26 cellular contexts compared by ENCODE assay signal in genomic region chr9:127034691-127035090, GRCh38.
DNase-seq lines count a peak whose midpoint lies in the region; ATAC-seq and TF ChIP-seq lines count a peak whose summit lies in the region.
"Had no signal": no experiment of that assay in that cellular context is flagged by ENCODE, and none has a peak within 500 bp of the region (broad histone marks: within the 10 kb centered on the region; RNA-seq: fewer than 3 reads in every experiment).

No MANE protein-coding gene starts in this region.

- no peak for ATAC-seq in activated naive CD8-positive, alpha-beta T cell treated with anti-CD3 and anti-CD28 coated beads, Interleukin-2, amount 10 ng/mL, durations not matched to agents 7 days and 5 days (ENCODE audit: low read depth)
- no peak for ATAC-seq in activated T-helper 17 cell treated with anti-CD3 and anti-CD28 coated beads, Interleukin-2, amount 50 U/mL, for 72 hours (replicated peaks)
- no peak for ATAC-seq in HG02642 (IDR thresholded peaks at IDR 0.05; ENCODE audit: poor library complexity, unreplicated experiment)
- ATAC-seq: stimulated activated effector memory CD8-positive, alpha-beta T cell treated with anti-CD3 and anti-CD28 coated beads, Interleukin-12 subunit alpha, Interleukin-12 subunit beta, amount 100 ng/mL, for 72 hours; WTC11 had no signal

- no peaks in the 10 kb centered on the region for H3K4me1 Mint-ChIP-seq in activated naive CD8-positive, alpha-beta T cell treated with anti-CD3 and anti-CD28 coated beads, Interleukin-2, amount 10 ng/mL, durations not matched to agents 7 days and 5 days
- no peaks in the 10 kb centered on the region for H3K4me1 Mint-ChIP-seq in activated naive CD8-positive, alpha-beta T cell treated with anti-CD3 and anti-CD28 coated beads for 36 hours
- H3K4me1 Mint-ChIP-seq in activated T-helper 17 cell treated with anti-CD3 and anti-CD28 coated beads, Interleukin-2, amount 50 U/mL, for 72 hours, result no peaks in the 10 kb centered on the region
- H3K4me1 Mint-ChIP-seq: CD8-positive, alpha-beta memory T cell; memory B cell; stimulated activated effector memory CD8-positive, alpha-beta T cell treated with anti-CD3 and anti-CD28 coated beads, Interleukin-12 subunit alpha, Interleukin-12 subunit beta, amount 100 ng/mL, for 72 hours; WTC11 had no signal

- POLR2A ChIA-PET in activated naive CD8-positive, alpha-beta T cell treated with anti-CD3 and anti-CD28 coated beads, Interleukin-2, amount 10 ng/mL, durations not matched to agents 7 days and 5 days (lab: Charles Lee), result no interaction called here

- no peak overlapping the region for H3K4me3 Mint-ChIP-seq in activated naive CD8-positive, alpha-beta T cell treated with anti-CD3 and anti-CD28 coated beads, Interleukin-2, amount 10 ng/mL, durations not matched to agents 7 days and 5 days
- no peak overlapping the region for H3K4me3 Mint-ChIP-seq in activated naive CD8-positive, alpha-beta T cell treated with anti-CD3 and anti-CD28 coated beads for 36 hours
- no peak overlapping the region for H3K4me3 Mint-ChIP-seq in activated T-helper 17 cell treated with anti-CD3 and anti-CD28 coated beads, Interleukin-2, amount 50 U/mL, for 72 hours
- H3K4me3 Mint-ChIP-seq: activated naive CD8-positive, alpha-beta T cell; CD8-positive, alpha-beta memory T cell; memory B cell; stimulated activated effector memory CD8-positive, alpha-beta T cell treated with anti-CD3 and anti-CD28 coated beads, Interleukin-12 subunit alpha, Interleukin-12 subunit beta, amount 100 ng/mL, for 72 hours; T-helper 2 cell treated with Interferon-gamma antibody and Interleukin-4, amounts not matched to agents 5 μg/mL and 100 μg/mL, for 36 hours; WTC11 had no signal

- no peak for DNase-seq in activated naive CD8-positive, alpha-beta T cell treated with anti-CD3 and anti-CD28 coated beads, Interleukin-2, amount 10 ng/mL, durations not matched to agents 7 days and 5 days
- DNase-seq in activated naive CD8-positive, alpha-beta T cell treated with anti-CD3 and anti-CD28 coated beads for 36 hours, result no peak
- DNase-seq in mesenteric fat pad (ENCODE audit: low spot score), result peak; percentile 28
- no peak for DNase-seq in tibial nerve (ENCODE audit: low spot score in 2 of 2)
- DNase-seq in foreskin melanocyte, result no peak
- DNase-seq in cortex of kidney (lab: John Stamatoyannopoulos, UW), result no peak
- DNase-seq: 8988T; activated CD4-positive, alpha-beta T cell treated with anti-CD3 and anti-CD28 coated beads, Interleukin-2, amount 50 U/mL, for 4 hours; activated CD8-positive, alpha-beta memory T cell treated with anti-CD3 and anti-CD28 coated beads, Interleukin-2, amount 50 U/mL, for 4 hours; CD8-positive, alpha-beta memory T cell; DMS153; effector CD8-positive, alpha-beta T cell; kidney glomerular epithelial cell; MG63; NCI-H1417; NCI-H2081 treated with DMSO at 0.1 percent for 48 hours; NCI-H774; occipital lobe; stimulated activated CD4-positive, alpha-beta T cell treated with anti-CD3 and anti-CD28 coated beads, Interleukin-2, amount 100 ng/mL, for 48 hours had no signal

- H3K27ac Mint-ChIP-seq in activated naive CD8-positive, alpha-beta T cell treated with anti-CD3 and anti-CD28 coated beads, Interleukin-2, amount 10 ng/mL, durations not matched to agents 7 days and 5 days, result peak overlapping the region; percentile 2
- H3K27ac Mint-ChIP-seq in activated naive CD8-positive, alpha-beta T cell treated with anti-CD3 and anti-CD28 coated beads for 36 hours, result no peak overlapping the region
- peak overlapping the region; percentile 16 for H3K27ac Mint-ChIP-seq in activated T-helper 17 cell treated with anti-CD3 and anti-CD28 coated beads, Interleukin-2, amount 50 U/mL, for 72 hours
- H3K27ac Mint-ChIP-seq: activated naive CD8-positive, alpha-beta T cell; memory B cell; stimulated activated effector memory CD8-positive, alpha-beta T cell treated with anti-CD3 and anti-CD28 coated beads, Interleukin-12 subunit alpha, Interleukin-12 subunit beta, amount 100 ng/mL, for 72 hours; T-helper 2 cell treated with Interferon-gamma antibody and Interleukin-4, amounts not matched to agents 5 μg/mL and 100 μg/mL, for 36 hours; WTC11 had no signal

- H3K36me3 ChIP-seq in tibial nerve, result no peaks in the 10 kb centered on the region
- H3K36me3 ChIP-seq: MG63 had no signal

- peak overlapping the region in 3 of 4 donors; percentile 32 to 79 (median 77) for H3K27ac ChIP-seq in tibial nerve

- no peak for TF ChIP-seq CTCF in tibial nerve (IDR thresholded peaks at IDR 0.05)

- TF ChIP-seq EP300 in tibial nerve (IDR thresholded peaks at IDR 0.05), result no peak

- no peaks in the 10 kb centered on the region for H3K9me3 Mint-ChIP-seq in activated naive CD8-positive, alpha-beta T cell treated with anti-CD3 and anti-CD28 coated beads, Interleukin-2, amount 10 ng/mL, durations not matched to agents 7 days and 5 days
- H3K9me3 Mint-ChIP-seq in activated naive CD8-positive, alpha-beta T cell treated with anti-CD3 and anti-CD28 coated beads for 36 hours, result no peaks in the 10 kb centered on the region
- no peaks in the 10 kb centered on the region for H3K9me3 Mint-ChIP-seq in activated T-helper 17 cell treated with anti-CD3 and anti-CD28 coated beads, Interleukin-2, amount 50 U/mL, for 72 hours
- H3K9me3 Mint-ChIP-seq: CD8-positive, alpha-beta memory T cell; memory B cell; stimulated activated effector memory CD8-positive, alpha-beta T cell treated with anti-CD3 and anti-CD28 coated beads, Interleukin-12 subunit alpha, Interleukin-12 subunit beta, amount 100 ng/mL, for 72 hours; T-helper 2 cell treated with Interferon-gamma antibody and Interleukin-4, amounts not matched to agents 5 μg/mL and 100 μg/mL, for 36 hours; WTC11 had no signal

- peaks cover 0 to 44% (median 19%) of the 10 kb centered on the region in 4 donors for H3K4me1 ChIP-seq in tibial nerve

- H3K4me3 ChIP-seq in tibial nerve, result no peak overlapping the region
- H3K4me3 ChIP-seq: MG63 had no signal

- TF ChIP-seq POLR2A in tibial nerve (IDR thresholded peaks at IDR 0.05), result no peak

- H3K27me3 Mint-ChIP-seq in activated naive CD8-positive, alpha-beta T cell treated with anti-CD3 and anti-CD28 coated beads, Interleukin-2, amount 10 ng/mL, durations not matched to agents 7 days and 5 days, result peaks cover 2% of the 10 kb centered on the region
- H3K27me3 Mint-ChIP-seq in activated naive CD8-positive, alpha-beta T cell treated with anti-CD3 and anti-CD28 coated beads for 36 hours, result no peaks in the 10 kb centered on the region
- H3K27me3 Mint-ChIP-seq in activated T-helper 17 cell treated with anti-CD3 and anti-CD28 coated beads, Interleukin-2, amount 50 U/mL, for 72 hours, result no peaks in the 10 kb centered on the region
- H3K27me3 Mint-ChIP-seq: activated naive CD8-positive, alpha-beta T cell; memory B cell had no signal

- H3K9me3 ChIP-seq in tibial nerve, result no peaks in the 10 kb centered on the region
- H3K9me3 ChIP-seq: MG63 had no signal

- whole genome bisulfite sequencing in tibial nerve, 2 donors, result 97 to 100% methylated on average over 1 of the region's 1 CpG

- no peaks in the 10 kb centered on the region for H3K36me3 Mint-ChIP-seq in activated naive CD8-positive, alpha-beta T cell treated with anti-CD3 and anti-CD28 coated beads, Interleukin-2, amount 10 ng/mL, durations not matched to agents 7 days and 5 days
- H3K36me3 Mint-ChIP-seq in activated naive CD8-positive, alpha-beta T cell treated with anti-CD3 and anti-CD28 coated beads for 36 hours, result peaks cover 2% of the 10 kb centered on the region
- H3K36me3 Mint-ChIP-seq in activated T-helper 17 cell treated with anti-CD3 and anti-CD28 coated beads, Interleukin-2, amount 50 U/mL, for 72 hours (ENCODE audit: low read depth), result no peaks in the 10 kb centered on the region
- H3K36me3 Mint-ChIP-seq: stimulated activated effector memory CD8-positive, alpha-beta T cell treated with anti-CD3 and anti-CD28 coated beads, Interleukin-12 subunit alpha, Interleukin-12 subunit beta, amount 100 ng/mL, for 72 hours; WTC11 had no signal

- H3K27me3 ChIP-seq in tibial nerve, result no peaks in the 10 kb centered on the region
- H3K27me3 ChIP-seq: MG63 had no signal
